Comparison of ENCODE assay signal across 8 cellular contexts in genomic region chr20:3471397-3472021, GRCh38. TPM values are rescaled to one million over a fixed set of nuclear protein-coding genes. Genes with fewer than 3 reads are reported as not detected.
DNase-seq lines count a peak whose midpoint lies in the region; ATAC-seq lines count a peak whose summit lies in the region.

No MANE protein-coding gene starts in this region.

- no peaks in the 10 kb centered on the region for H3K9me3 Mint-ChIP-seq in activated T-helper 2 cell treated with anti-CD3 and anti-CD28 coated beads, Interferon-gamma antibody, Interleukin-2, Interleukin-4, amounts not matched to agents 10 μg/mL and 5 μg/mL and 100 μg/mL, durations not matched to agents 14 hours and 24 hours and 36 hours
- no peaks in the 10 kb centered on the region for H3K9me3 Mint-ChIP-seq in stimulated activated memory B cell treated with anti-CD40 and anti-IgM and Interleukin-4, amounts not matched to agents 10 μg/mL and 1 μg/mL and 100 μg/mL, for 72 hours

- H3K27ac Mint-ChIP-seq in activated T-helper 2 cell treated with anti-CD3 and anti-CD28 coated beads, Interferon-gamma antibody, Interleukin-2, Interleukin-4, amounts not matched to agents 10 μg/mL and 5 μg/mL and 100 μg/mL, durations not matched to agents 14 hours and 24 hours and 36 hours = peak overlapping the region; percentile 23
- H3K27ac Mint-ChIP-seq in stimulated activated memory B cell treated with anti-CD40 and anti-IgM and Interleukin-4, amounts not matched to agents 10 μg/mL and 1 μg/mL and 100 μg/mL, for 72 hours = peak overlapping the region; percentile 84

- H3K9ac ChIP-seq in iPS-20b (ENCODE audit: low read depth, low read length) = peak overlapping the region; percentile 70; the same call in 1 of the 2 replicates

- DNase-seq in GM03348 (ENCODE audit: low spot score) (peak; percentile 15), T1000 (lab: John Stamatoyannopoulos, UW) (no peak), NCI-H2171 treated with DMSO at 0.1 percent for 48 hours (lab: John Stamatoyannopoulos, UW) (no peak), HPDE6-E6E7 (ENCODE audit: extremely low spot score) (no peak)
- DNase-seq in activated T-helper 2 cell treated with anti-CD3 and anti-CD28 coated beads, Interferon-gamma antibody, Interleukin-2, Interleukin-4, amounts not matched to agents 10 μg/mL and 5 μg/mL and 100 μg/mL, durations not matched to agents 14 hours and 24 hours and 36 hours (ENCODE audit: low spot score) = no peak

- H3K4me1 ChIP-seq in iPS-20b (ENCODE audit: insufficient read depth, low read length) = no peaks in the 10 kb centered on the region

- ATAC-seq in HG02678 (IDR thresholded peaks at IDR 0.05; ENCODE audit: unreplicated experiment) = peak; percentile 23
- ATAC-seq in stimulated activated memory B cell treated with anti-CD40 and anti-IgM and Interleukin-4, amounts not matched to agents 10 μg/mL and 1 μg/mL and 100 μg/mL, for 72 hours = no peak

- no peak overlapping the region for H3K27ac ChIP-seq in iPS-20b (ENCODE audit: low read length)

- H3K36me3 Mint-ChIP-seq in activated T-helper 2 cell treated with anti-CD3 and anti-CD28 coated beads, Interferon-gamma antibody, Interleukin-2, Interleukin-4, amounts not matched to agents 10 μg/mL and 5 μg/mL and 100 μg/mL, durations not matched to agents 14 hours and 24 hours and 36 hours (ENCODE audit: low read depth) = no peaks in the 10 kb centered on the region
- peaks cover 8% of the 10 kb centered on the region for H3K36me3 Mint-ChIP-seq in stimulated activated memory B cell treated with anti-CD40 and anti-IgM and Interleukin-4, amounts not matched to agents 10 μg/mL and 1 μg/mL and 100 μg/mL, for 72 hours

- intact Hi-C loops in activated T-helper 2 cell treated with anti-CD3 and anti-CD28 coated beads, Interferon-gamma antibody, Interleukin-2, Interleukin-4, amounts not matched to agents 10 μg/mL and 5 μg/mL and 100 μg/mL, durations not matched to agents 14 hours and 24 hours and 36 hours (cut with micrococcal nuclease) = loop anchor here (2.0 kb wide), 2 partner anchors 63 to 233 kb away; partner anchors contain the start of gene SLC4A11

- H3K9me3 ChIP-seq in iPS-20b (ENCODE audit: insufficient read depth, low read depth, low read length) = no peaks in the 10 kb centered on the region

- peaks cover 50% of the 10 kb centered on the region for H3K27me3 ChIP-seq in iPS-20b (ENCODE audit: insufficient read depth, low read length)

- peak overlapping the region; percentile 93 for H3K4me3 ChIP-seq in iPS-20b (ENCODE audit: low read length)

- peak overlapping the region; percentile 93 for H3K4me3 Mint-ChIP-seq in activated T-helper 2 cell treated with anti-CD3 and anti-CD28 coated beads, Interferon-gamma antibody, Interleukin-2, Interleukin-4, amounts not matched to agents 10 μg/mL and 5 μg/mL and 100 μg/mL, durations not matched to agents 14 hours and 24 hours and 36 hours (ENCODE audit: low read depth)
- H3K4me3 Mint-ChIP-seq in stimulated activated memory B cell treated with anti-CD40 and anti-IgM and Interleukin-4, amounts not matched to agents 10 μg/mL and 1 μg/mL and 100 μg/mL, for 72 hours = peak overlapping the region; percentile 91

- peaks cover 29% of the 10 kb centered on the region for H3K4me1 Mint-ChIP-seq in activated T-helper 2 cell treated with anti-CD3 and anti-CD28 coated beads, Interferon-gamma antibody, Interleukin-2, Interleukin-4, amounts not matched to agents 10 μg/mL and 5 μg/mL and 100 μg/mL, durations not matched to agents 14 hours and 24 hours and 36 hours (ENCODE audit: low read depth)
- peaks cover 35% of the 10 kb centered on the region for H3K4me1 Mint-ChIP-seq in stimulated activated memory B cell treated with anti-CD40 and anti-IgM and Interleukin-4, amounts not matched to agents 10 μg/mL and 1 μg/mL and 100 μg/mL, for 72 hours

- peaks cover 7% of the 10 kb centered on the region for H3K27me3 Mint-ChIP-seq in activated T-helper 2 cell treated with anti-CD3 and anti-CD28 coated beads, Interferon-gamma antibody, Interleukin-2, Interleukin-4, amounts not matched to agents 10 μg/mL and 5 μg/mL and 100 μg/mL, durations not matched to agents 14 hours and 24 hours and 36 hours (ENCODE audit: low read depth)
- peaks cover 4% of the 10 kb centered on the region for H3K27me3 Mint-ChIP-seq in stimulated activated memory B cell treated with anti-CD40 and anti-IgM and Interleukin-4, amounts not matched to agents 10 μg/mL and 1 μg/mL and 100 μg/mL, for 72 hours

- no peaks in the 10 kb centered on the region for H3K36me3 ChIP-seq in iPS-20b (ENCODE audit: insufficient read depth, low read depth, low read length)

RNA-seq across cellular contexts. Expression of gene ATRN, which starts 0.7 kb away (rescaled TPM):
- total RNA-seq in activated T-helper 2 cell treated with anti-CD3 and anti-CD28 coated beads, Interferon-gamma antibody, Interleukin-2, Interleukin-4, amounts not matched to agents 10 μg/mL and 5 μg/mL and 100 μg/mL, durations not matched to agents 14 hours and 24 hours and 36 hours = 11.5 and 12.5 TPM in 2 replicates
